ENCODE assay signal across 8 cellular contexts in genomic region chr2:221572821-221573429, GRCh38. TPM values are rescaled to one million over a fixed set of nuclear protein-coding genes. Genes with fewer than 3 reads are reported as not detected.
DNase-seq lines count a peak whose midpoint lies in the region; ATAC-seq and TF ChIP-seq lines count a peak whose summit lies in the region.

No MANE protein-coding gene starts in this region.

- no peaks in the 10 kb centered on the region for H3K9me3 Mint-ChIP-seq in activated naive CD8-positive, alpha-beta T cell treated with anti-CD3 and anti-CD28 coated beads for 36 hours
- no peaks in the 10 kb centered on the region for H3K9me3 Mint-ChIP-seq in progenitor cell of endocrine pancreas (ENCODE audit: low read depth)

- CTCF ChIA-PET in A673 (lab: Charles Lee), result interaction anchor here (0.6 kb wide), 2 partner anchors 506 to 1235 kb away, joined by 4 to 7 read pairs; no protein-coding TSS in a partner anchor

- intact Hi-C loops in A673 (cut with micrococcal nuclease; ENCODE audit: unreplicated experiment) (loop anchor here (2.0 to 10.0 kb wide), 5 partner anchors 468 to 1836 kb away; no protein-coding TSS in a partner anchor), heart right ventricle (cut with DNase I) (loop anchor here (1.0 to 10.0 kb wide), 17 partner anchors 46 to 1838 kb away; no protein-coding TSS in a partner anchor)

- DNase-seq in A673 (ENCODE audit: low spot score), result peak; percentile 64
- no peak for DNase-seq in NT2/D1 (ENCODE audit: low read depth, low spot score)
- DNase-seq in activated naive CD8-positive, alpha-beta T cell treated with anti-CD3 and anti-CD28 coated beads for 36 hours, result peak; percentile 27
- DNase-seq in heart right ventricle, result peak; percentile 43 to 52
- no peak for DNase-seq in progenitor cell of endocrine pancreas (ENCODE audit: low spot score, unreplicated experiment)
- no peak for DNase-seq in GDM1 (lab: John Stamatoyannopoulos, UW)

- H3K27ac ChIP-seq in A673 (ENCODE audit: low read depth, low read length, poor library complexity, severe bottlenecking) (peak overlapping the region; percentile 85), heart right ventricle (peak overlapping the region; percentile 55 to 95 (median 90))

- 0 to 1% methylated on average over 42 of the region's 42 CpGs for WGBS in heart right ventricle, 2 donors

- H3K4me1 ChIP-seq in A673 (ENCODE audit: insufficient read depth, low read length, poor library complexity, severe bottlenecking) (peaks cover 20% of the 10 kb centered on the region), NT2/D1 (ENCODE audit: insufficient read depth, insufficient read length) (peaks cover 10% of the 10 kb centered on the region), heart right ventricle (peaks cover 0 to 45% (median 27%) of the 10 kb centered on the region in 9 donors)

- peaks cover 22% of the 10 kb centered on the region for H3K4me1 Mint-ChIP-seq in activated naive CD8-positive, alpha-beta T cell treated with anti-CD3 and anti-CD28 coated beads for 36 hours
- peaks cover 32% of the 10 kb centered on the region for H3K4me1 Mint-ChIP-seq in progenitor cell of endocrine pancreas (ENCODE audit: low read depth)

- H3K4me3 ChIP-seq in A673 (ENCODE audit: low read depth, low read length, poor library complexity, severe bottlenecking) (peak overlapping the region; percentile 84), NT2/D1 (ENCODE audit: insufficient read length, low read depth) (peak overlapping the region; percentile 67), heart right ventricle (peak overlapping the region; percentile 59 to 92 (median 78))

- peaks cover 4% of the 10 kb centered on the region for H3K27me3 ChIP-seq in A673 (replicated peaks; ENCODE audit: insufficient read depth, low read depth, low read length, poor library complexity)
- H3K27me3 ChIP-seq in NT2/D1 (ENCODE audit: insufficient read depth, insufficient read length), result peaks cover 39% of the 10 kb centered on the region
- peaks cover 0 to 97% (median 14%) of the 10 kb centered on the region in 7 donors for H3K27me3 ChIP-seq in heart right ventricle

- H3K36me3 ChIP-seq in A673 (ENCODE audit: insufficient read depth, low read length, poor library complexity, severe bottlenecking), result peaks cover 2% of the 10 kb centered on the region
- peaks cover 6% of the 10 kb centered on the region for H3K36me3 ChIP-seq in NT2/D1 (ENCODE audit: insufficient read depth, insufficient read length, low read length)
- peaks cover 0 to 7% (median 0%) of the 10 kb centered on the region in 9 donors for H3K36me3 ChIP-seq in heart right ventricle

- no TSS peak for BruUV-seq in A673 (replicated peaks; lab: Mats Ljungman, UMichigan)

- POLR2A ChIA-PET in A673 (lab: Charles Lee; ENCODE audit: low non-redundant PET), result no interaction called here

- H3K9me3 ChIP-seq in A673 (ENCODE audit: low read depth, low read length, poor library complexity, severe bottlenecking) (no peaks in the 10 kb centered on the region), NT2/D1 (ENCODE audit: insufficient read depth, low read length) (no peaks in the 10 kb centered on the region), heart right ventricle (no peaks in the 10 kb centered on the region)

- H3K36me3 Mint-ChIP-seq in activated naive CD8-positive, alpha-beta T cell treated with anti-CD3 and anti-CD28 coated beads for 36 hours, result no peaks in the 10 kb centered on the region
- H3K36me3 Mint-ChIP-seq in progenitor cell of endocrine pancreas (ENCODE audit: insufficient read depth), result peaks cover 1% of the 10 kb centered on the region

- H3K27me3 Mint-ChIP-seq in activated naive CD8-positive, alpha-beta T cell treated with anti-CD3 and anti-CD28 coated beads for 36 hours, result peaks cover 82% of the 10 kb centered on the region
- peaks cover 21% of the 10 kb centered on the region for H3K27me3 Mint-ChIP-seq in progenitor cell of endocrine pancreas

- no peak overlapping the region for H3K27ac Mint-ChIP-seq in activated naive CD8-positive, alpha-beta T cell treated with anti-CD3 and anti-CD28 coated beads for 36 hours
- peak overlapping the region; percentile 83 for H3K27ac Mint-ChIP-seq in progenitor cell of endocrine pancreas

- peak overlapping the region; percentile 87 for H3K9ac ChIP-seq in NT2/D1 (ENCODE audit: insufficient read length, low read depth)

- no peak for TF ChIP-seq CTCF in A673 (conservative IDR thresholded peaks at IDR 0.05; ENCODE audit: low read depth, low read length)
- TF ChIP-seq CTCF in heart right ventricle (IDR thresholded peaks at IDR 0.05), result no peak
- no peak for TF ChIP-seq CTCF in progenitor cell of endocrine pancreas (IDR thresholded peaks at IDR 0.05; ENCODE audit: unreplicated experiment)

- H3K4me3 Mint-ChIP-seq in activated naive CD8-positive, alpha-beta T cell treated with anti-CD3 and anti-CD28 coated beads for 36 hours, result peak overlapping the region; percentile 68
- peak overlapping the region; percentile 98 for H3K4me3 Mint-ChIP-seq in progenitor cell of endocrine pancreas (ENCODE audit: low read depth)

- peak; percentile 23 for ATAC-seq in GM18519 (IDR thresholded peaks at IDR 0.05; ENCODE audit: low FRiP score, unreplicated experiment)
- ATAC-seq in HG02981 (IDR thresholded peaks at IDR 0.05; ENCODE audit: unreplicated experiment), result peak; percentile 14
- ATAC-seq in heart right ventricle, result peak; percentile 40 to 76 (median 56)

RNA-seq across cellular contexts. Expression of gene EPHA4, which starts 0.8 kb away (rescaled TPM):
- total RNA-seq in A673 (2021) (34.4 and 39.5 TPM in 2 replicates), heart right ventricle (10 to 100 TPM in 9 of 10 donors, 1 to 10 TPM in 1; 8.2 to 51.3 (median 21.1) TPM), progenitor cell of endocrine pancreas (40.3 and 41.4 TPM in 2 replicates)
- total RNA-seq in activated naive CD8-positive, alpha-beta T cell treated with anti-CD3 and anti-CD28 coated beads for 36 hours, result under 1 TPM; 0.20 to 0.47 TPM
- polyA plus RNA-seq in heart right ventricle, result 10 to 100 TPM in 1 of 2 donors, 1 to 10 TPM in 1; 3.4 to 12.3 TPM

Comparison
In these comparisons a context has a peak if more than half of its experiments do, and no peak if none do; other contexts are left out.
1. DNase-seq: peak in A673 (single experiment), activated naive CD8-positive, alpha-beta T cell treated with anti-CD3 and anti-CD28 coated beads for 36 hours (single experiment) and heart right ventricle (2 of 2); none in NT2/D1 (single experiment), progenitor cell of endocrine pancreas (single experiment) and GDM1 (single experiment).
2. RNA of gene EPHA4, which starts 0.8 kb away (total RNA-seq): 40.3 to 41.4 TPM in progenitor cell of endocrine pancreas, 34.4 to 39.5 TPM in A673 and 8.2 to 51.3 TPM in heart right ventricle; 0.20 to 0.47 TPM in activated naive CD8-positive, alpha-beta T cell treated with anti-CD3 and anti-CD28 coated beads for 36 hours; every median in the first group is over 4 times any median in the second.
3. Peak in every context shown above with its lines, with median percentiles within 50 percentile points of each other: H3K4me3 ChIP-seq and ATAC-seq.